In genomic region chr2:101743288-101743687, GRCh38 we compare ENCODE assay signal across 15 cellular contexts. TPM values are rescaled to one million over a fixed set of nuclear protein-coding genes. Genes with fewer than 3 reads are reported as not detected.
A peak's percentile ranks its signal among the peaks of the same experiment; 100 is the strongest.
DNase-seq lines count a peak whose midpoint lies in the region; ATAC-seq and TF ChIP-seq lines count a peak whose summit lies in the region.
"Had no signal": no experiment of that assay in that cellular context is flagged by ENCODE, and none has a peak within 500 bp of the region (broad histone marks: within the 10 kb centered on the region; RNA-seq: fewer than 3 reads in every experiment).

No MANE protein-coding gene starts in this region.

- H3K27ac Mint-ChIP-seq in CD14-positive monocyte: peak overlapping the region in 4 of 7 donors; percentile 8 to 55 (median 38)
- peak overlapping the region; percentile 44 to 87 (median 78) for H3K27ac Mint-ChIP-seq in naive thymus-derived CD8-positive, alpha-beta T cell

- peaks cover 14 to 17% of the 10 kb centered on the region in 2 donors for H3K36me3 Mint-ChIP-seq in CD14-positive monocyte
- H3K36me3 Mint-ChIP-seq in naive thymus-derived CD8-positive, alpha-beta T cell: peaks cover 0 to 7% (median 0%) of the 10 kb centered on the region in 3 donors

- H3K27ac ChIP-seq in RWPE2 (ENCODE audit: poor library complexity, severe bottlenecking) (peak overlapping the region; percentile 94), dorsolateral prefrontal cortex (peak overlapping the region; percentile 60 to 98 (median 93))

- POLR2A ChIA-PET in naive thymus-derived CD8-positive, alpha-beta T cell (lab: Charles Lee): interaction anchor here (1.8 kb wide), 1 partner anchor 40 kb away, joined by 4 read pairs; no protein-coding TSS in a partner anchor

- no peak for TF ChIP-seq CTCF in CD14-positive monocyte (IDR thresholded peaks at IDR 0.05)
- no peak for TF ChIP-seq CTCF in RWPE2 (IDR thresholded peaks at IDR 0.05; ENCODE audit: poor library complexity, severe bottlenecking)
- no peak for TF ChIP-seq CTCF in dorsolateral prefrontal cortex (IDR thresholded peaks at IDR 0.05 in 54 of 56, conservative IDR thresholded peaks at IDR 0.05 in 2 of 56; ENCODE audit: low read depth in 1 of 56, partially characterized antibody in 56 of 56)

- H3K4me3 Mint-ChIP-seq in CD14-positive monocyte: no peak overlapping the region
- peak overlapping the region in 9 of 10 donors; percentile 16 to 67 (median 44) for H3K4me3 Mint-ChIP-seq in naive thymus-derived CD8-positive, alpha-beta T cell

- no peak overlapping the region for H3K4me3 ChIP-seq in RWPE2 (ENCODE audit: severe bottlenecking)
- peak overlapping the region in 11 of 59 donors; percentile 0 to 45 (median 16) for H3K4me3 ChIP-seq in dorsolateral prefrontal cortex
- H3K4me3 ChIP-seq: upper lobe of left lung had no signal

- H3K4me1 Mint-ChIP-seq in CD14-positive monocyte: peaks cover 87% of the 10 kb centered on the region
- H3K4me1 Mint-ChIP-seq in naive thymus-derived CD8-positive, alpha-beta T cell: peaks cover 47 to 93% (median 83%) of the 10 kb centered on the region in 4 donors

- no peaks in the 10 kb centered on the region for H3K9me3 ChIP-seq in RWPE2 (ENCODE audit: severe bottlenecking)
- H3K9me3 ChIP-seq: upper lobe of left lung had no signal

- intact Hi-C loops in CD14-positive monocyte (cut with micrococcal nuclease) (no loop called here), dorsolateral prefrontal cortex (cut with DNase I) (loop anchor here in 1 of 2 donors (5.0 kb wide), 1 partner anchor 46 kb away; the partner anchor contains the start of gene MAP4K4), posterior vena cava (cut with DNase I) (no loop called here)

- no peaks in the 10 kb centered on the region for H3K27me3 ChIP-seq in RWPE2 (ENCODE audit: insufficient read depth, poor library complexity, severe bottlenecking)
- H3K27me3 ChIP-seq in dorsolateral prefrontal cortex: no peaks in the 10 kb centered on the region
- H3K27me3 ChIP-seq: upper lobe of left lung had no signal

- no peaks in the 10 kb centered on the region for H3K9me3 Mint-ChIP-seq in CD14-positive monocyte
- no peaks in the 10 kb centered on the region for H3K9me3 Mint-ChIP-seq in naive thymus-derived CD8-positive, alpha-beta T cell

- no peaks in the 10 kb centered on the region for H3K27me3 Mint-ChIP-seq in CD14-positive monocyte (ENCODE audit: low read depth in 3 of 3)
- no peaks in the 10 kb centered on the region for H3K27me3 Mint-ChIP-seq in naive thymus-derived CD8-positive, alpha-beta T cell

- no peak for ATAC-seq in RWPE2 (ENCODE audit: low read depth)
- peak; percentile 40 to 51 for ATAC-seq in naive thymus-derived CD8-positive, alpha-beta T cell
- ATAC-seq: activated CD4-positive, CD25-positive, alpha-beta regulatory T cell treated with anti-CD3 and anti-CD28 coated beads, Interleukin-2, amount 50 U/mL, for 24 hours had no signal

- peaks cover 81% of the 10 kb centered on the region for H3K4me1 ChIP-seq in RWPE2 (ENCODE audit: insufficient read depth, poor library complexity, severe bottlenecking)

- DNase-seq in CD14-positive monocyte (ENCODE audit: low spot score) (no peak), RWPE2 (ENCODE audit: low spot score) (no peak), dorsolateral prefrontal cortex (no peak), GM19240 (ENCODE audit: insufficient read length, low spot score) (no peak), posterior vena cava (ENCODE audit: low spot score) (no peak), DMS79 (lab: John Stamatoyannopoulos, UW) (no peak), DMS153 (lab: John Stamatoyannopoulos, UW) (no peak)
- DNase-seq in naive thymus-derived CD8-positive, alpha-beta T cell: no peak
- DNase-seq: aorta; COR-L47; NCI-H345; SIG-M5; stimulated activated CD4-positive, alpha-beta T cell treated with anti-CD3 and anti-CD28 coated beads, Interleukin-4, amount 100 ng/mL, for 1 hour; upper lobe of left lung had no signal

- H3K36me3 ChIP-seq in RWPE2 (ENCODE audit: low read depth): peaks cover 9% of the 10 kb centered on the region; the same call in 1 of the 2 replicates
- H3K36me3 ChIP-seq: upper lobe of left lung had no signal

RNA-seq across cellular contexts. Expression of gene MAP4K4, which starts 45.8 kb away (rescaled TPM):
- 1 to 10 TPM; 5.3 to 8.7 TPM for polyA plus RNA-seq in CD14-positive monocyte
- 100 to 1,000 TPM; 137 to 701 (median 262) TPM for total RNA-seq in dorsolateral prefrontal cortex
- total RNA-seq in naive thymus-derived CD8-positive, alpha-beta T cell: 100 to 1,000 TPM; 116 to 122 TPM
- polyA plus RNA-seq in naive thymus-derived CD8-positive, alpha-beta T cell: 10 to 100 TPM in 2 of 3 donors, 1 to 10 TPM in 1; 9.5 to 26.6 (median 13.0) TPM
- total RNA-seq in posterior vena cava: 10 to 100 TPM; 53.5 to 75.8 TPM

Comparison
In these comparisons a context has a peak if more than half of its experiments do, and no peak if none do; other contexts are left out.
1. H3K4me3 Mint-ChIP-seq: peak in naive thymus-derived CD8-positive, alpha-beta T cell (9 of 10); none in CD14-positive monocyte (0 of 2).